8 cellular contexts compared by ENCODE assay signal in the genomic region with DNA sequence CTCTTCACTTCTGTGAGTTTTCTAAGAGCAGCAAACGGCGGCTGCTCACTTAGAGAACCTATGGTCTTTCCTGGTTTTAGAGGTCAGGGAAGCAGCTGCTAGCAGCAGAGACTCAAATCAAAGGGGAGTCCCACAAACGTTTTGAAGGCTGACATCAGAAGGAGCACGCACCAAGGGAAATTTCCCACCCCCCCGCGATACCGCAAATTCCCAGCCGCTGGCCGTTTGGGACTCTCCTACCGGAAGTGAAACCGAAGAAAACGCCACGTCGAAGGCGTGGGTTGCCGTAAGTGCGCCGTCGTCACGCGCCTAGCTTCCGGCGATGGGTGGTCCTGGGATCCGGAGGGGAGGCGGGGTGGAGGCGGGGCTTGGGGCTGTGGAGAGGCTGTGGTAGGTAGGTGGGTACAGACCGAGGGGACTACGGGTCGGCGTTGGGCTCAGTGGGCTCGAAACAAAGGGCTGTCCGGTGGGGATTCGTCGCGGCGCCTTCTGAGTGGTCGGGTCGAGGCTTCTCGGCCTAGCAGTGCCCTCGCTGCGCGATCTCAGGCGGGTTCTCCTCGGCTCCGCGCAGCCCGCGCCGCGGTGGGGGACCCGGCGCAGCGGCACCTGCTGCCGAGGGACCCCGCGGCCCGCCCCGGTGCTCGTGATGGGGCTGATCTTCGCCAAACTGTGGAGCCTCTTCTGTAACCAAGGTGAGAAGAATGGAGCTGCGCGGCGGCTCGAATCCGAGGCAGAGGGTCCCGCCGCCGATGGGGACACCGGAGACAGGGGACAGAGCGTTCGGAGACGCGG. TPM values are rescaled to one million over a fixed set of nuclear protein-coding genes. Genes with fewer than 3 reads are reported as not detected.
DNase-seq lines count a peak whose midpoint lies in the region; ATAC-seq lines count a peak whose summit lies in the region.

A gene with protein sequence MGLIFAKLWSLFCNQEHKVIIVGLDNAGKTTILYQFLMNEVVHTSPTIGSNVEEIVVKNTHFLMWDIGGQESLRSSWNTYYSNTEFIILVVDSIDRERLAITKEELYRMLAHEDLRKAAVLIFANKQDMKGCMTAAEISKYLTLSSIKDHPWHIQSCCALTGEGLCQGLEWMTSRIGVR (plus strand): TSS at position 440 of the 792 bp plus-strand sequence. CDS start 207 bp downstream, at position 647.

- H3K4me3 Mint-ChIP-seq in dendritic cell treated with granulocyte-macrophage colony-stimulating factor and Interleukin-4, amounts not matched to agents 40 ng/mL and 50 ng/mL, for 4 days = peak within 1 kb of the TSS; percentile 82

- no peaks in the 10 kb centered on the region for H3K9me3 Mint-ChIP-seq in dendritic cell treated with granulocyte-macrophage colony-stimulating factor and Interleukin-4, amounts not matched to agents 40 ng/mL and 50 ng/mL, for 4 days

- H3K27ac Mint-ChIP-seq in dendritic cell treated with granulocyte-macrophage colony-stimulating factor and Interleukin-4, amounts not matched to agents 40 ng/mL and 50 ng/mL, for 4 days = peak within 1 kb of the TSS; percentile 81

- peaks cover 18% of the 10 kb centered on the region for H3K4me1 Mint-ChIP-seq in dendritic cell treated with granulocyte-macrophage colony-stimulating factor and Interleukin-4, amounts not matched to agents 40 ng/mL and 50 ng/mL, for 4 days (ENCODE audit: low read depth)

- ATAC-seq in GM19324 (IDR thresholded peaks at IDR 0.05; ENCODE audit: low FRiP score, unreplicated experiment) (peak; percentile 96), HG03469 (IDR thresholded peaks at IDR 0.05; ENCODE audit: unreplicated experiment) (peak; percentile 66), left lobe of liver (peak; percentile 96)

- H3K9ac ChIP-seq in BLaER1 = peak within 1 kb of the TSS; percentile 100

- H3K4me1 ChIP-seq in BLaER1 = peaks cover 38% of the 10 kb centered on the region

- DNase-seq in NCI-H526 treated with DMSO at 0.1 percent for 48 hours (lab: John Stamatoyannopoulos, UW) = peak; percentile 83
- peak; percentile 96 for DNase-seq in activated CD4-positive, alpha-beta T cell treated with anti-CD3 and anti-CD28 coated beads, Interleukin-2, amount 50 U/mL, for 1 hour
- peak; percentile 99 for DNase-seq in left lobe of liver (ENCODE audit: low spot score)
- peak; percentile 95 for DNase-seq in stimulated activated CD4-positive, alpha-beta T cell treated with anti-CD3 and anti-CD28 coated beads, Interleukin-2, amount 100 ng/mL, for 4 hours (ENCODE audit: low read depth)

- peaks cover 45% of the 10 kb centered on the region for H4K20me1 ChIP-seq in BLaER1

- no peaks in the 10 kb centered on the region for H3K27me3 Mint-ChIP-seq in dendritic cell treated with granulocyte-macrophage colony-stimulating factor and Interleukin-4, amounts not matched to agents 40 ng/mL and 50 ng/mL, for 4 days

- intact Hi-C loops in dendritic cell treated with granulocyte-macrophage colony-stimulating factor and Interleukin-4, amounts not matched to agents 40 ng/mL and 50 ng/mL, for 4 days (cut with micrococcal nuclease) = loop anchor here (1.0 to 10.0 kb wide), 3 partner anchors 8 to 1844 kb away; a partner anchor contains a TSS

- H3K9me3 ChIP-seq in BLaER1 = no peaks in the 10 kb centered on the region; the same call in 1 of the 2 replicates

- peak within 1 kb of the TSS; percentile 97 for H3K4me3 ChIP-seq in BLaER1

- H3K36me3 Mint-ChIP-seq in dendritic cell treated with granulocyte-macrophage colony-stimulating factor and Interleukin-4, amounts not matched to agents 40 ng/mL and 50 ng/mL, for 4 days (ENCODE audit: low read depth) = peaks cover 14% of the 10 kb centered on the region

- peaks cover 21% of the 10 kb centered on the region for H3K36me3 ChIP-seq in BLaER1

- H3K27ac ChIP-seq in BLaER1 = peak within 1 kb of the TSS; percentile 99

- H3K4me2 ChIP-seq in BLaER1 = peak within 1 kb of the TSS; percentile 94

- H3K27me3 ChIP-seq in BLaER1 = no peaks in the 10 kb centered on the region

RNA-seq across cellular contexts. Expression of the gene that starts here (rescaled TPM):
- 7.7 TPM for total RNA-seq in left lobe of liver

Comparison
In these comparisons a context has a peak if more than half of its experiments do, and no peak if none do; other contexts are left out.
1. Peak in every context shown above with its lines: DNase-seq, ATAC-seq, H3K4me3 ChIP-seq and H3K27ac ChIP-seq.